Comparison of ENCODE assay signal across 19 cellular contexts in the genomic region with DNA sequence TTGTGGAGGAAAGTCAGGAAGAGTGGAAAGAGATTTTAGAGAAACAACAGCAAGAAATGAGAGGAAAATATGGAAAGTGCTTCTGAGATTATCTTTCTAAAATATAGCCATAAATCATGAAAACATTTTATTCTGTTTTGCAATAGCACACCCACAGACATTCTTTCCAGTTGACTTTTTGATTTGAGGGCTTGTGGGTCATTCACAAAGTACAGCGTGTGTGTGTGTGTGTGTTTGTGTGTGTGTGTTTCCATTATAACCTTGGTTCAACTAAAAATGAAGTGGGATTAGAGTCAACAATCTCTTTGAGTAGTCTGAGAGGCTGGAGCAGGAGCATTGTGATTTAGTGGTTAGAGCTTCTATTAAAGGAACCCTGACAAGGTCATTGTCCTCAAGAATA.
DNase-seq lines count a peak whose midpoint lies in the region; TF ChIP-seq lines count a peak whose summit lies in the region.
"Had no signal": no experiment of that assay in that cellular context is flagged by ENCODE, and none has a peak within 500 bp of the region (broad histone marks: within the 10 kb centered on the region; RNA-seq: fewer than 3 reads in every experiment).

No MANE protein-coding gene starts in this region.

- H3K4me1 Mint-ChIP-seq in osteocyte (ENCODE audit: unreplicated experiment), result peaks cover 40% of the 10 kb centered on the region
- H3K4me1 Mint-ChIP-seq: T-cell had no signal

- H3K9me3 ChIP-seq in adipocyte (ENCODE audit: control insufficient read depth, low read length) (no peaks in the 10 kb centered on the region), testis (no peaks in the 10 kb centered on the region)

- no peak overlapping the region for H3K4me3 ChIP-seq in AG10803 (ENCODE audit: low read length)
- peak overlapping the region; percentile 39 for H3K4me3 ChIP-seq in adipocyte (ENCODE audit: low read length)
- H3K4me3 ChIP-seq in fibroblast of mammary gland (ENCODE audit: control insufficient read depth, low read depth, low read length), result no peak overlapping the region
- H3K4me3 ChIP-seq in testis, result no peak overlapping the region
- H3K4me3 ChIP-seq: PC-9 had no signal

- no peak overlapping the region for H3K4me3 Mint-ChIP-seq in osteocyte (ENCODE audit: unreplicated experiment)
- H3K4me3 Mint-ChIP-seq: T-cell had no signal

- CTCF ChIA-PET in RWPE1 (lab: Yijun Ruan, JAX), result no interaction called here

- TF ChIP-seq CTCF in AG10803 (conservative IDR thresholded peaks at IDR 0.05; ENCODE audit: low read length) (no peak), fibroblast of mammary gland (conservative IDR thresholded peaks at IDR 0.05; ENCODE audit: control insufficient read depth, insufficient read depth, low read depth, low read length) (no peak), osteocyte (IDR thresholded peaks at IDR 0.05) (no peak), RWPE1 (conservative IDR thresholded peaks at IDR 0.05; ENCODE audit: low read depth) (no peak), testis (IDR thresholded peaks at IDR 0.05) (no peak), GM13976 (IDR thresholded peaks at IDR 0.05; ENCODE audit: borderline replicate concordance, control extremely low read depth, extremely low read depth, insufficient read depth, missing control alignments) (no peak)

- H3K27me3 Mint-ChIP-seq in osteocyte (ENCODE audit: unreplicated experiment), result no peaks in the 10 kb centered on the region

- POLR2A ChIA-PET in RWPE1 (lab: Yijun Ruan, JAX; ENCODE audit: low non-redundant PET), result no interaction called here

- H3K27me3 ChIP-seq in adipocyte (replicated peaks; ENCODE audit: control insufficient read depth, insufficient read depth, low read length) (no peaks in the 10 kb centered on the region), testis (no peaks in the 10 kb centered on the region)

- H3K27ac ChIP-seq in RWPE1 (no peak overlapping the region), testis (no peak overlapping the region)
- H3K27ac ChIP-seq: PC-9 had no signal

- no peak for TF ChIP-seq POLR2A in testis (IDR thresholded peaks at IDR 0.05)

- peak overlapping the region; percentile 29 for H3K27ac Mint-ChIP-seq in osteocyte (ENCODE audit: unreplicated experiment)
- H3K27ac Mint-ChIP-seq: activated T-helper 2 cell treated with anti-CD3 and anti-CD28 coated beads, Interferon-gamma antibody, Interleukin-2, Interleukin-4, amounts not matched to agents 10 μg/mL and 5 μg/mL and 100 μg/mL, durations not matched to agents 14 hours and 24 hours and 36 hours; progenitor cell of endocrine pancreas; T-cell had no signal

- DNase-seq in AG10803 (ENCODE audit: low read depth) (peak; percentile 92), adipocyte (ENCODE audit: low read depth) (peak; percentile 72), fibroblast of mammary gland (ENCODE audit: low read depth) (peak; percentile 80), osteocyte (ENCODE audit: extremely low spot score, unreplicated experiment) (no peak), RWPE1 (ENCODE audit: low spot score) (no peak), testis (no peak), NCI-H1417 (lab: John Stamatoyannopoulos, UW) (no peak), GM13976 (ENCODE audit: low spot score) (no peak)
- DNase-seq: anterior cingulate cortex; COR-L47; effector memory CD4-positive, alpha-beta T cell; GDM1; islet precursor cell; NCI-H1694; NCI-H69; PC-9; T-cell had no signal

- WGBS in testis, 2 donors, result 32 to 47% methylated on average over 1 of the region's 1 CpG

- peaks cover 50% of the 10 kb centered on the region for H3K4me1 ChIP-seq in adipocyte (ENCODE audit: control insufficient read depth, insufficient read depth, low read length)
- peaks cover 3% of the 10 kb centered on the region for H3K4me1 ChIP-seq in testis

- H3K9me3 Mint-ChIP-seq in osteocyte (ENCODE audit: unreplicated experiment), result no peaks in the 10 kb centered on the region
- H3K9me3 Mint-ChIP-seq: activated T-helper 2 cell treated with anti-CD3 and anti-CD28 coated beads, Interferon-gamma antibody, Interleukin-2, Interleukin-4, amounts not matched to agents 10 μg/mL and 5 μg/mL and 100 μg/mL, durations not matched to agents 14 hours and 24 hours and 36 hours had no signal

- in situ Hi-C loops in GM13976 (cut with MboI; ENCODE audit: low sequenced_read_pairs, unreplicated experiment), result no loop called here

- peak overlapping the region; percentile 77 for H3K9ac ChIP-seq in adipocyte (ENCODE audit: low read length)

- no peaks in the 10 kb centered on the region for H3K36me3 ChIP-seq in adipocyte (ENCODE audit: control insufficient read depth, insufficient read depth, low read length, severe bottlenecking)
- no peaks in the 10 kb centered on the region for H3K36me3 ChIP-seq in testis (ENCODE audit: low read depth, missing control alignments)

- intact Hi-C loops in testis (cut with DNase I; ENCODE audit: low total_unique reads), result no loop called here

- no peaks in the 10 kb centered on the region for H3K36me3 Mint-ChIP-seq in osteocyte (ENCODE audit: unreplicated experiment)
- H3K36me3 Mint-ChIP-seq: T-cell had no signal

Comparison
In these comparisons a context has a peak if more than half of its experiments do, and no peak if none do; other contexts are left out.
1. DNase-seq: peak in AG10803 (single experiment), adipocyte (single experiment) and fibroblast of mammary gland (single experiment); none in osteocyte (single experiment), RWPE1 (single experiment), testis (single experiment), NCI-H1417 (0 of 3) and GM13976 (single experiment).